In genomic region chr3:95514260-95514659, GRCh38 we compare ENCODE assay signal across 28 cellular contexts.
"Had no signal": no experiment of that assay in that cellular context is flagged by ENCODE, and none has a peak within 500 bp of the region (broad histone marks: within the 10 kb centered on the region; RNA-seq: fewer than 3 reads in every experiment).

No MANE protein-coding gene starts in this region.

- DNase-seq: cortex of kidney; effector CD8-positive, alpha-beta T cell; effector memory CD8-positive, alpha-beta T cell; endodermal cell; erythroblast; esophagus squamous epithelium; foreskin fibroblast; foreskin melanocyte; gastrocnemius medialis; glutamatergic neuron; head of caudate nucleus; heart right ventricle; hippocampal formation; left cardiac atrium; left lung; left ventricle myocardium superior; lower lobe of right lung; mesenchymal stem cell; mucosa of descending colon; naive B cell; naive thymus-derived CD8-positive, alpha-beta T cell had no signal

- H3K36me3 Mint-ChIP-seq: mesothelial cell of epicardium; naive B cell; naive thymus-derived CD8-positive, alpha-beta T cell had no signal

- H3K9me3 ChIP-seq: esophagus squamous epithelium, gastrocnemius medialis, heart right ventricle, left lung, lower lobe of right lung, mucosa of descending colon had no signal

- H3K4me1 Mint-ChIP-seq: endodermal cell; naive B cell; naive thymus-derived CD8-positive, alpha-beta T cell had no signal

- H3K4me3 Mint-ChIP-seq: dendritic cell treated with granulocyte-macrophage colony-stimulating factor and Interleukin-4, amounts not matched to agents 40 ng/mL and 50 ng/mL, for 4 days; effector memory CD8-positive, alpha-beta T cell; endodermal cell; mesothelial cell of epicardium; naive B cell; naive thymus-derived CD8-positive, alpha-beta T cell had no signal

- H3K4me1 ChIP-seq: esophagus squamous epithelium, gastrocnemius medialis, heart right ventricle, left lung, lower lobe of right lung had no signal

- H3K27me3 ChIP-seq: esophagus squamous epithelium, gastrocnemius medialis, heart right ventricle, left lung had no signal

- H3K27me3 Mint-ChIP-seq: dendritic cell treated with granulocyte-macrophage colony-stimulating factor and Interleukin-4, amounts not matched to agents 40 ng/mL and 50 ng/mL, for 4 days; effector memory CD8-positive, alpha-beta T cell; naive B cell; naive thymus-derived CD8-positive, alpha-beta T cell had no signal

- H3K9me3 Mint-ChIP-seq: mesothelial cell of epicardium had no signal

- FAIRE-seq: endometrium, islet of Langerhans, keratinocyte had no signal

- H3K27ac ChIP-seq: epithelial cell of prostate, esophagus squamous epithelium, gastrocnemius medialis, heart right ventricle, left lung, lower lobe of right lung had no signal

- H3K4me3 ChIP-seq: esophagus squamous epithelium, gastrocnemius medialis, heart right ventricle, left lung, lower lobe of right lung, mucosa of descending colon had no signal

- ATAC-seq: effector memory CD8-positive, alpha-beta T cell; esophagus mucosa; gastrocnemius medialis; heart right ventricle; left cardiac atrium; left lung; left ventricle myocardium superior; lower lobe of right lung; mucosa of descending colon; naive thymus-derived CD8-positive, alpha-beta T cell had no signal

- H3K27ac Mint-ChIP-seq: dendritic cell treated with granulocyte-macrophage colony-stimulating factor and Interleukin-4, amounts not matched to agents 40 ng/mL and 50 ng/mL, for 4 days; effector memory CD8-positive, alpha-beta T cell; endodermal cell; mesothelial cell of epicardium; naive B cell; naive thymus-derived CD8-positive, alpha-beta T cell had no signal

- H3K36me3 ChIP-seq: esophagus squamous epithelium, gastrocnemius medialis, heart right ventricle, left lung, lower lobe of right lung had no signal
